Comparison of ENCODE assay signal across 25 cellular contexts in genomic region chr14:87230726-87231125, GRCh38.
"Had no signal": no experiment of that assay in that cellular context is flagged by ENCODE, and none has a peak within 500 bp of the region (broad histone marks: within the 10 kb centered on the region; RNA-seq: fewer than 3 reads in every experiment).

No MANE protein-coding gene starts in this region.

- H3K27me3 ChIP-seq: ovary, right lobe of liver, sigmoid colon, suprapubic skin, testis, tibial artery, transverse colon, upper lobe of right lung, uterus had no signal

- H3K9me3 ChIP-seq: ovary, psoas muscle, right lobe of liver, suprapubic skin, testis, transverse colon, upper lobe of right lung, uterus had no signal

- H3K9ac ChIP-seq: neural progenitor cell, parathyroid adenoma had no signal

- H2AFZ ChIP-seq: neural progenitor cell, parathyroid adenoma had no signal

- H3K27ac ChIP-seq: neural progenitor cell, ovary, parathyroid adenoma, psoas muscle, right lobe of liver, sigmoid colon, suprapubic skin, testis, tibial artery, transverse colon, upper lobe of right lung, uterus had no signal

- H3K4me3 ChIP-seq: neural progenitor cell, ovary, psoas muscle, right lobe of liver, sigmoid colon, suprapubic skin, testis, tibial artery, transverse colon, upper lobe of right lung, uterus had no signal

- FAIRE-seq: small intestine had no signal

- H3K79me2 ChIP-seq: parathyroid adenoma had no signal

- H3K4me2 ChIP-seq: neural progenitor cell had no signal

- H3K4me1 ChIP-seq: parathyroid adenoma, psoas muscle, right lobe of liver, sigmoid colon, suprapubic skin, testis, tibial artery, transverse colon, upper lobe of right lung, uterus had no signal

- H3K36me3 ChIP-seq: neural progenitor cell, ovary, right lobe of liver, sigmoid colon, suprapubic skin, tibial artery, transverse colon, upper lobe of right lung, uterus had no signal

- DNase-seq: natural killer cell; occipital lobe; ovary; posterior cingulate gyrus; psoas muscle; right cardiac atrium; right lobe of liver; sigmoid colon; small intestine; stimulated activated CD4-positive, alpha-beta T cell treated with anti-CD3 and anti-CD28 coated beads, Interleukin-15, amount 100 ng/mL, for 24 hours; stimulated activated CD4-positive, alpha-beta T cell treated with anti-CD3 and anti-CD28 coated beads, Interleukin-2, amount 100 ng/mL, for 24 hours; stimulated activated CD4-positive, alpha-beta T cell treated with anti-CD3 and anti-CD28 coated beads, Interleukin-2, amount 100 ng/mL, for 48 hours; stimulated activated CD4-positive, alpha-beta T cell treated with anti-CD3 and anti-CD28 coated beads, Interleukin-4, amount 100 ng/mL, for 24 hours; stimulated activated naive B cell treated with anti-CD40 and anti-IgM and Interleukin-4, amounts not matched to agents 10 μg/mL and 1 μg/mL and 100 μg/mL, for 72 hours; stimulated activated naive CD8-positive, alpha-beta T cell treated with anti-CD3 and anti-CD28 coated beads, Interleukin-15, amount 100 ng/mL, for 72 hours; stimulated activated naive CD8-positive, alpha-beta T cell treated with anti-CD3 and anti-CD28 coated beads, Interleukin-15, Interleukin-2, amounts not matched to agents 100 U/mL and 50 U/mL, for 24 hours; substantia nigra; testis; tibial artery; transverse colon; upper lobe of right lung; uterus had no signal
